ENCODE assay signal across 13 cellular contexts in the genomic region with DNA sequence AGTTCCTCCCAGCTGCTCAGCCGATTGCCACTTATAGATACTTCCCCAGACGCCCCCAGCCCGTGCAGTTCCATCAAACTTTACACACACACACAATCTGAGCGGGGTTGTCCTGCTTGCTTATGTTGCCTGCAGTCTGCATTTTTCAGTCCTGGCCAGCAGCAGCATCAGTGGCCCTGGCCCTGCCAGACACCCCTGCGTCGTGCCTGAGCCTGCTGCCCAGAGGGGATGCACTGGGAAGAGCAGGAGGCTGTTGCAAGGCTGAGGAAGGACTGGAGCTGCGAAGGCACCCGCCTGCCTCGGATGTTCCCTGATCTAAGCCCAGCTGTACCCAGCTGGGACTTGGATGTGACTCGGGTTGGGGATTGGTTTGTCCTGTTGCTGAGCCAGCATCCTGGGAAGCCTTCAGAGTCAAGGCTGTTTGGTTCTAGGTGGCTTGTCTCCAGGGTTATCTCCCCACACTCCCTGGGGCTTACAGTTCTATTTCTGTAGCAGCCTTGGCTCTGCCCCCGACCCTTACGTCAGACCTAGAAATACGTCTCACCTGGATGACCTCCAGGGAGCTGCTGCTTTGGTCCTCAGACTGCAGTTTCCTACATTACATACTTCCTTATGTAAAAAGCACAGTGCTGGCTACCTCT. TPM values are rescaled to one million over a fixed set of nuclear protein-coding genes. Genes with fewer than 3 reads are reported as not detected.
DNase-seq lines count a peak whose midpoint lies in the region; ATAC-seq, FAIRE-seq and TF ChIP-seq lines count a peak whose summit lies in the region.
"Had no signal": no experiment of that assay in that cellular context is flagged by ENCODE, and none has a peak within 500 bp of the region (broad histone marks: within the 10 kb centered on the region; RNA-seq: fewer than 3 reads in every experiment).

No MANE protein-coding gene starts in this region.

- H3K36me3 Mint-ChIP-seq in stimulated activated memory B cell treated with anti-CD40 and anti-IgM and Interleukin-4, amounts not matched to agents 10 μg/mL and 1 μg/mL and 100 μg/mL, for 72 hours: no peaks in the 10 kb centered on the region
- H3K36me3 Mint-ChIP-seq: immature natural killer cell had no signal

- no peaks in the 10 kb centered on the region for H3K9me3 Mint-ChIP-seq in stimulated activated memory B cell treated with anti-CD40 and anti-IgM and Interleukin-4, amounts not matched to agents 10 μg/mL and 1 μg/mL and 100 μg/mL, for 72 hours
- H3K9me3 Mint-ChIP-seq: activated CD4-positive, alpha-beta T cell treated with anti-CD3 and anti-CD28 coated beads, Interleukin-2, amount 10 ng/mL, durations not matched to agents 24 days and 14 days had no signal

- TF ChIP-seq CTCF in LNCaP clone FGC (IDR thresholded peaks at IDR 0.05; ENCODE audit: control insufficient read depth, extremely low read depth, insufficient read depth): no peak
- no peak for TF ChIP-seq CTCF in bronchial epithelial cell (IDR thresholded peaks at IDR 0.05; ENCODE audit: insufficient read depth, low read length, severe bottlenecking)

- peaks cover 51% of the 10 kb centered on the region for H3K27me3 Mint-ChIP-seq in stimulated activated memory B cell treated with anti-CD40 and anti-IgM and Interleukin-4, amounts not matched to agents 10 μg/mL and 1 μg/mL and 100 μg/mL, for 72 hours

- no peaks in the 10 kb centered on the region for H3K27me3 ChIP-seq in bronchial epithelial cell (ENCODE audit: control insufficient read depth, insufficient read depth, low read length)

- ATAC-seq in left lobe of liver (peak; percentile 25), HG02610 (IDR thresholded peaks at IDR 0.05; ENCODE audit: unreplicated experiment) (no peak)
- ATAC-seq in stimulated activated memory B cell treated with anti-CD40 and anti-IgM and Interleukin-4, amounts not matched to agents 10 μg/mL and 1 μg/mL and 100 μg/mL, for 72 hours: peak; percentile 31

- H3K4me3 ChIP-seq in LNCaP clone FGC (ENCODE audit: low read depth, low read length): no peak overlapping the region
- H3K4me3 ChIP-seq in bronchial epithelial cell (ENCODE audit: low read depth, low read length): no peak overlapping the region
- H3K4me3 ChIP-seq: SJSA1 had no signal

- H3K4me1 Mint-ChIP-seq in stimulated activated memory B cell treated with anti-CD40 and anti-IgM and Interleukin-4, amounts not matched to agents 10 μg/mL and 1 μg/mL and 100 μg/mL, for 72 hours: peaks cover 14% of the 10 kb centered on the region
- H3K4me1 Mint-ChIP-seq: immature natural killer cell had no signal

- H3K27ac Mint-ChIP-seq in stimulated activated memory B cell treated with anti-CD40 and anti-IgM and Interleukin-4, amounts not matched to agents 10 μg/mL and 1 μg/mL and 100 μg/mL, for 72 hours: no peak overlapping the region
- H3K27ac Mint-ChIP-seq: activated CD4-positive, alpha-beta T cell treated with anti-CD3 and anti-CD28 coated beads, Interleukin-2, amount 10 ng/mL, durations not matched to agents 24 days and 14 days had no signal

- peak; percentile 56 for DNase-seq in LNCaP clone FGC (ENCODE audit: low read depth)
- no peak for DNase-seq in bronchial epithelial cell (ENCODE audit: low read depth)
- no peak for DNase-seq in left lobe of liver (ENCODE audit: low spot score)
- no peak for DNase-seq in SIG-M5 treated with dmso at 0.1 percent for 504 hours (lab: John Stamatoyannopoulos, UW; ENCODE audit: unreplicated experiment)
- DNase-seq in 8988T: no peak
- DNase-seq: activated CD4-positive, alpha-beta T cell treated with anti-CD3 and anti-CD28 coated beads, Interleukin-2, amount 10 ng/mL, durations not matched to agents 24 days and 14 days; amygdala; immature natural killer cell; KBM-7; NCI-H2171 had no signal

- no peak overlapping the region for H3K4me3 Mint-ChIP-seq in stimulated activated memory B cell treated with anti-CD40 and anti-IgM and Interleukin-4, amounts not matched to agents 10 μg/mL and 1 μg/mL and 100 μg/mL, for 72 hours
- H3K4me3 Mint-ChIP-seq: activated CD4-positive, alpha-beta T cell treated with anti-CD3 and anti-CD28 coated beads, Interleukin-2, amount 10 ng/mL, durations not matched to agents 24 days and 14 days; immature natural killer cell had no signal

- peak; percentile 62 for FAIRE-seq in bronchial epithelial cell (lab: Jason Lieb, UNC)

- no peaks in the 10 kb centered on the region for H3K36me3 ChIP-seq in bronchial epithelial cell (ENCODE audit: control insufficient read depth, insufficient read depth, low read length)
- H3K36me3 ChIP-seq: SJSA1 had no signal

RNA-seq across cellular contexts. Expression of a gene that starts 42.3 kb away (rescaled TPM):
- total RNA-seq in bronchial epithelial cell (under 0.01 and 0.26 TPM in 2 replicates), left lobe of liver (39.4 TPM)
- total RNA-seq: SJSA1 had no signal

Comparison
In these comparisons a context has a peak if more than half of its experiments do, and no peak if none do; other contexts are left out.
1. RNA of a gene that starts 42.3 kb away (total RNA-seq): 39.4 TPM in left lobe of liver (single experiment); under 0.01 to 0.26 TPM in bronchial epithelial cell; every median in the first group is over 10 times any median in the second.